In genomic region chr13:58313219-58313618, GRCh38 we compare ENCODE assay signal across 1 cellular context.
TF ChIP-seq lines count a peak whose summit lies in the region.

No MANE protein-coding gene starts in this region.

TF ChIP-seq in GM23338, 12 proteins besides CTCF, POLR2A, EP300 and RAD21 (continued from another document):
- TF ChIP-seq, protein P1, sequence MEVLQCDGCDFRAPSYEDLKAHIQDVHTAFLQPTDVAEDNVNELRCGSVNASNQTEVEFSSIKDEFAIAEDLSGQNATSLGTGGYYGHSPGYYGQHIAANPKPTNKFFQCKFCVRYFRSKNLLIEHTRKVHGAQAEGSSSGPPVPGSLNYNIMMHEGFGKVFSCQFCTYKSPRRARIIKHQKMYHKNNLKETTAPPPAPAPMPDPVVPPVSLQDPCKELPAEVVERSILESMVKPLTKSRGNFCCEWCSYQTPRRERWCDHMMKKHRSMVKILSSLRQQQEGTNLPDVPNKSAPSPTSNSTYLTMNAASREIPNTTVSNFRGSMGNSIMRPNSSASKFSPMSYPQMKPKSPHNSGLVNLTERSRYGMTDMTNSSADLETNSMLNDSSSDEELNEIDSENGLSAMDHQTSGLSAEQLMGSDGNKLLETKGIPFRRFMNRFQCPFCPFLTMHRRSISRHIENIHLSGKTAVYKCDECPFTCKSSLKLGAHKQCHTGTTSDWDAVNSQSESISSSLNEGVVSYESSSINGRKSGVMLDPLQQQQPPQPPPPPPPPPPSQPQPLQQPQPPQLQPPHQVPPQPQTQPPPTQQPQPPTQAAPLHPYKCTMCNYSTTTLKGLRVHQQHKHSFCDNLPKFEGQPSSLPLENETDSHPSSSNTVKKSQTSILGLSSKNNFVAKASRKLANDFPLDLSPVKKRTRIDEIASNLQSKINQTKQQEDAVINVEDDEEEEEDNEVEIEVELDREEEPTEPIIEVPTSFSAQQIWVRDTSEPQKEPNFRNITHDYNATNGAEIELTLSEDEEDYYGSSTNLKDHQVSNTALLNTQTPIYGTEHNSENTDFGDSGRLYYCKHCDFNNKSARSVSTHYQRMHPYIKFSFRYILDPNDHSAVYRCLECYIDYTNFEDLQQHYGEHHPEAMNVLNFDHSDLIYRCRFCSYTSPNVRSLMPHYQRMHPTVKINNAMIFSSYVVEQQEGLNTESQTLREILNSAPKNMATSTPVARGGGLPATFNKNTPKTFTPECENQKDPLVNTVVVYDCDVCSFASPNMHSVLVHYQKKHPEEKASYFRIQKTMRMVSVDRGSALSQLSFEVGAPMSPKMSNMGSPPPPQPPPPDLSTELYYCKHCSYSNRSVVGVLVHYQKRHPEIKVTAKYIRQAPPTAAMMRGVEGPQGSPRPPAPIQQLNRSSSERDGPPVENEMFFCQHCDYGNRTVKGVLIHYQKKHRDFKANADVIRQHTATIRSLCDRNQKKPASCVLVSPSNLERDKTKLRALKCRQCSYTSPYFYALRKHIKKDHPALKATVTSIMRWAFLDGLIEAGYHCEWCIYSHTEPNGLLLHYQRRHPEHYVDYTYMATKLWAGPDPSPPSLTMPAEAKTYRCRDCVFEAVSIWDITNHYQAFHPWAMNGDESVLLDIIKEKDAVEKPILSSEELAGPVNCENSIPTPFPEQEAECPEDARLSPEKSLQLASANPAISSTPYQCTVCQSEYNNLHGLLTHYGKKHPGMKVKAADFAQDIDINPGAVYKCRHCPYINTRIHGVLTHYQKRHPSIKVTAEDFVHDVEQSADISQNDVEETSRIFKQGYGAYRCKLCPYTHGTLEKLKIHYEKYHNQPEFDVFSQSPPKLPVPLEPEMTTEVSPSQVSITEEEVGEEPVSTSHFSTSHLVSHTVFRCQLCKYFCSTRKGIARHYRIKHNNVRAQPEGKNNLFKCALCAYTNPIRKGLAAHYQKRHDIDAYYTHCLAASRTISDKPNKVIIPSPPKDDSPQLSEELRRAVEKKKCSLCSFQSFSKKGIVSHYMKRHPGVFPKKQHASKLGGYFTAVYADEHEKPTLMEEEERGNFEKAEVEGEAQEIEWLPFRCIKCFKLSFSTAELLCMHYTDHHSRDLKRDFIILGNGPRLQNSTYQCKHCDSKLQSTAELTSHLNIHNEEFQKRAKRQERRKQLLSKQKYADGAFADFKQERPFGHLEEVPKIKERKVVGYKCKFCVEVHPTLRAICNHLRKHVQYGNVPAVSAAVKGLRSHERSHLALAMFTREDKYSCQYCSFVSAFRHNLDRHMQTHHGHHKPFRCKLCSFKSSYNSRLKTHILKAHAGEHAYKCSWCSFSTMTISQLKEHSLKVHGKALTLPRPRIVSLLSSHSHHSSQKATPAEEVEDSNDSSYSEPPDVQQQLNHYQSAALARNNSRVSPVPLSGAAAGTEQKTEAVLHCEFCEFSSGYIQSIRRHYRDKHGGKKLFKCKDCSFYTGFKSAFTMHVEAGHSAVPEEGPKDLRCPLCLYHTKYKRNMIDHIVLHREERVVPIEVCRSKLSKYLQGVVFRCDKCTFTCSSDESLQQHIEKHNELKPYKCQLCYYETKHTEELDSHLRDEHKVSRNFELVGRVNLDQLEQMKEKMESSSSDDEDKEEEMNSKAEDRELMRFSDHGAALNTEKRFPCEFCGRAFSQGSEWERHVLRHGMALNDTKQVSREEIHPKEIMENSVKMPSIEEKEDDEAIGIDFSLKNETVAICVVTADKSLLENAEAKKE (CRISPR knock-in tag; IDR thresholded peaks at IDR 0.05) = no peak
- TF ChIP-seq ZNF331 (CRISPR knock-in tag; IDR thresholded peaks at IDR 0.05; ENCODE audit: low read depth) (no peak), NANOG (IDR thresholded peaks at IDR 0.05; ENCODE audit: borderline replicate concordance) (no peak), REST (IDR thresholded peaks at IDR 0.05; ENCODE audit: unreplicated experiment) (no peak)
